9 cellular contexts compared by ENCODE assay signal in the genomic region with DNA sequence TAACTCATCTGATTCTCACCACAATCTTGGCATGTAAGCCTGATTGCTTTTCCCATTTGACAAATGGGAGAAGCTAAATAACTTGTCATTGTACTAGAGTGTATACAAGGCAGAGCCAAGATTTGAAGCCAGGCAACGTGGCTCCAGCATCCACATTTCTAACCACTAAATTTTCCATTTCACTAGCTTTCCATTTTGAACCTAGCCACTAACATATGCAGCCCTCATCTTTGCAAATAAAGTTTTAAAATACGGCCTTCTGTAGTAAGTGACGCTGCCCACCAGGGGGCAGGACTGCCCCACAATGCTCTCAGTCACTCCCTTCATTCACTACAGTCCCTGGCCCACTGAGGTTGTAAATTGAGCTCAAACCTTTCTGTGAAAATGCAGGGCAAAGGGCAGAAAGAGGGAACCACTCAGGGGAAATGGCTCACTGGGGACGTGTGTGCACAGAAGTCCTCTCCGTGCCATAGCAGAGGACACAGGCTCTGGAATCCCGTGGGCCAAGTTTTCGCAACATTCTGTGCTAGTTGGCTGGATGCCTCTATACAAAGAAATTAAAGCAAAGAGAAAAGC.
DNase-seq lines count a peak whose midpoint lies in the region; ATAC-seq, FAIRE-seq and TF ChIP-seq lines count a peak whose summit lies in the region.
"Had no signal": no experiment of that assay in that cellular context is flagged by ENCODE, and none has a peak within 500 bp of the region (broad histone marks: within the 10 kb centered on the region; RNA-seq: fewer than 3 reads in every experiment).

No MANE protein-coding gene starts in this region.

- peak; percentile 77 for ATAC-seq in HG03439 (IDR thresholded peaks at IDR 0.05; ENCODE audit: unreplicated experiment)

- TF ChIP-seq CTCF in D721Med (IDR thresholded peaks at IDR 0.05; ENCODE audit: insufficient read depth, missing control alignments): peak; percentile 83

- FAIRE-seq in D721Med (lab: Jason Lieb, UNC) (no peak), GM19239 (lab: Jason Lieb, UNC) (peak; percentile 86)

- DNase-seq in D721Med (ENCODE audit: insufficient read length, low spot score) (peak; percentile 28), GM19239 (ENCODE audit: insufficient read length, low spot score) (peak; percentile 30), NOMO-1 (lab: John Stamatoyannopoulos, UW; ENCODE audit: unreplicated experiment in 2 of 2) (peak; percentile 64 to 73), amygdala (lab: John Stamatoyannopoulos, UW) (peak in 41 of 56 donors; percentile 5 to 76 (median 27)), hepatic stellate cell (ENCODE audit: low spot score) (peak; percentile 69), putamen (ENCODE audit: low spot score) (peak; percentile 39), DMS79 (lab: John Stamatoyannopoulos, UW) (no peak)
- DNase-seq: activated T-cell treated with anti-CD3 and anti-CD28 coated beads, Interleukin-2, amount 50 U/mL, for 4 hours had no signal
